Comparison of ENCODE assay signal across 8 cellular contexts in genomic region chr4:113901994-113902787, GRCh38.
DNase-seq lines count a peak whose midpoint lies in the region; ATAC-seq and TF ChIP-seq lines count a peak whose summit lies in the region.

No MANE protein-coding gene starts in this region.

- no peaks in the 10 kb centered on the region for H3K36me3 ChIP-seq in CD4-positive, alpha-beta memory T cell (ENCODE audit: insufficient read depth, low read length)
- no peaks in the 10 kb centered on the region for H3K36me3 ChIP-seq in KOPT-K1 (ENCODE audit: insufficient read depth, low read length)
- no peaks in the 10 kb centered on the region for H3K36me3 ChIP-seq in mesendoderm (ENCODE audit: control insufficient read depth, insufficient read depth, low read length)
- H3K36me3 ChIP-seq in H7 (replicated peaks; ENCODE audit: control insufficient read depth, insufficient read depth, low read length): no peaks in the 10 kb centered on the region
- peaks cover 0 to 12% (median 0%) of the 10 kb centered on the region in 3 donors for H3K36me3 ChIP-seq in tibial nerve

- H2BK15ac ChIP-seq in mesendoderm (replicated peaks; ENCODE audit: low read depth): no peak overlapping the region

- CTCF ChIA-PET in CD4-positive, alpha-beta memory T cell (lab: Charles Lee; ENCODE audit: partially characterized antibody): interaction anchor here (0.8 to 3.8 kb wide), 5 partner anchors 13 to 355 kb away, joined by 3 to 15 read pairs (median 5); no protein-coding TSS in a partner anchor

- peak overlapping the region; percentile 67 to 89 (median 78) for H3K4me3 Mint-ChIP-seq in CD4-positive, alpha-beta memory T cell
- H3K4me3 Mint-ChIP-seq in activated T-cell treated with anti-CD3 and anti-CD28 coated beads, Interleukin-2, amount 50 U/mL, for 72 hours: peak overlapping the region; percentile 88

- H3K9me3 Mint-ChIP-seq in CD4-positive, alpha-beta memory T cell: peaks cover 0 to 2% (median 0%) of the 10 kb centered on the region in 8 donors
- H3K9me3 Mint-ChIP-seq in activated T-cell treated with anti-CD3 and anti-CD28 coated beads, Interleukin-2, amount 50 U/mL, for 72 hours: peaks cover 0 to 2% of the 10 kb centered on the region in 2 donors

- H2BK120ac ChIP-seq in mesendoderm (ENCODE audit: low read depth, low read length): no peak overlapping the region

- WGBS in mesendoderm (ENCODE audit: extremely low coverage, insufficient coverage, low lambda C conversion rate): no CpG with 5 or more reads among the region's 13 CpGs
- WGBS in tibial nerve, 2 donors: 84 to 87% methylated on average over 13 of the region's 13 CpGs

- no peak overlapping the region for H3K4me2 ChIP-seq in mesendoderm (ENCODE audit: low read length)

- H3K4me1 ChIP-seq in CD4-positive, alpha-beta memory T cell (ENCODE audit: insufficient read depth, low read length): peaks cover 94% of the 10 kb centered on the region
- H3K4me1 ChIP-seq in mesendoderm (ENCODE audit: control insufficient read depth, low read depth, low read length) (no peaks in the 10 kb centered on the region), tibial nerve (no peaks in the 10 kb centered on the region)

- peaks cover 49 to 77% (median 66%) of the 10 kb centered on the region in 4 donors for H3K4me1 Mint-ChIP-seq in CD4-positive, alpha-beta memory T cell
- peaks cover 49% of the 10 kb centered on the region for H3K4me1 Mint-ChIP-seq in activated T-cell treated with anti-CD3 and anti-CD28 coated beads, Interleukin-2, amount 50 U/mL, for 72 hours (ENCODE audit: low read depth)

- no peaks in the 10 kb centered on the region for H3K27me3 Mint-ChIP-seq in CD4-positive, alpha-beta memory T cell
- H3K27me3 Mint-ChIP-seq in activated T-cell treated with anti-CD3 and anti-CD28 coated beads, Interleukin-2, amount 50 U/mL, for 72 hours (ENCODE audit: low read depth): no peaks in the 10 kb centered on the region

- no peaks in the 10 kb centered on the region for H3K36me3 Mint-ChIP-seq in CD4-positive, alpha-beta memory T cell
- H3K36me3 Mint-ChIP-seq in activated T-cell treated with anti-CD3 and anti-CD28 coated beads, Interleukin-2, amount 50 U/mL, for 72 hours (ENCODE audit: insufficient read depth in 2 of 2): no peaks in the 10 kb centered on the region

- no peak for TF ChIP-seq POLR2A in tibial nerve (IDR thresholded peaks at IDR 0.05)

- no peak overlapping the region for H4K8ac ChIP-seq in mesendoderm (ENCODE audit: low read depth, low read length)

- no peak overlapping the region for H3K56ac ChIP-seq in mesendoderm (ENCODE audit: low read length)

- no peak overlapping the region for H3K9ac ChIP-seq in mesendoderm (ENCODE audit: low read length)

- no peak for TF ChIP-seq CTCF in tibial nerve (IDR thresholded peaks at IDR 0.05)

- H3K23ac ChIP-seq in mesendoderm (ENCODE audit: low read length): no peak overlapping the region

- intact Hi-C loops in CD4-positive, alpha-beta memory T cell (cut with micrococcal nuclease): loop anchor here (1.0 to 5.0 kb wide), 4 partner anchors 50 to 169 kb away; no protein-coding TSS in a partner anchor

- H3K79me1 ChIP-seq in mesendoderm (ENCODE audit: low read length): no peaks in the 10 kb centered on the region

- H3K18ac ChIP-seq in mesendoderm (ENCODE audit: low read length): no peak overlapping the region

- H3K27ac Mint-ChIP-seq in CD4-positive, alpha-beta memory T cell: peak overlapping the region; percentile 69 to 98 (median 89)
- H3K27ac Mint-ChIP-seq in activated T-cell treated with anti-CD3 and anti-CD28 coated beads, Interleukin-2, amount 50 U/mL, for 72 hours: peak overlapping the region; percentile 90

- POLR2A ChIA-PET in CD4-positive, alpha-beta memory T cell (lab: Charles Lee; ENCODE audit: partially characterized antibody): interaction anchor here (1.0 to 1.4 kb wide), 2 partner anchors 139 to 142 kb away, joined by 3 read pairs; no protein-coding TSS in a partner anchor

- H3K4ac ChIP-seq in mesendoderm (ENCODE audit: low read depth, low read length): no peak overlapping the region

- H2BK5ac ChIP-seq in mesendoderm (ENCODE audit: low read length): no peak overlapping the region

- TF ChIP-seq EP300 in tibial nerve (IDR thresholded peaks at IDR 0.05): no peak

- H3K79me2 ChIP-seq in mesendoderm (ENCODE audit: control insufficient read depth, insufficient read depth, low read length): no peaks in the 10 kb centered on the region

- no peak overlapping the region for H4K5ac ChIP-seq in mesendoderm (ENCODE audit: low read length)

- H3K27ac ChIP-seq in CD4-positive, alpha-beta memory T cell (ENCODE audit: low read depth, low read length): peak overlapping the region; percentile 45
- peak overlapping the region; percentile 68 for H3K27ac ChIP-seq in KOPT-K1 (ENCODE audit: low read depth, low read length, poor library complexity, severe bottlenecking)
- H3K27ac ChIP-seq in mesendoderm (ENCODE audit: low read depth, low read length): no peak overlapping the region
- no peak overlapping the region for H3K27ac ChIP-seq in tibial nerve

- H2AK5ac ChIP-seq in mesendoderm (ENCODE audit: low read length): no peak overlapping the region

- peak overlapping the region; percentile 19 to 33 for H3K4me3 ChIP-seq in CD4-positive, alpha-beta memory T cell (ENCODE audit: low read length in 2 of 2)
- H3K4me3 ChIP-seq in mesendoderm (ENCODE audit: low read length): no peak overlapping the region
- H3K4me3 ChIP-seq in H7 (ENCODE audit: insufficient read depth, low read depth, low read length): no peak overlapping the region
- no peak overlapping the region for H3K4me3 ChIP-seq in tibial nerve

- H3K27me3 ChIP-seq in CD4-positive, alpha-beta memory T cell (ENCODE audit: insufficient read depth, low read length): no peaks in the 10 kb centered on the region
- no peaks in the 10 kb centered on the region for H3K27me3 ChIP-seq in mesendoderm (ENCODE audit: insufficient read depth, low read length, poor library complexity)
- no peaks in the 10 kb centered on the region for H3K27me3 ChIP-seq in H7 (ENCODE audit: control insufficient read depth, insufficient read depth, low read length)
- H3K27me3 ChIP-seq in tibial nerve: no peaks in the 10 kb centered on the region

- H3K9me3 ChIP-seq in CD4-positive, alpha-beta memory T cell (ENCODE audit: control insufficient read depth in 1 of 2, low read length in 2 of 2): no peaks in the 10 kb centered on the region
- H3K9me3 ChIP-seq in KOPT-K1 (ENCODE audit: insufficient read depth, low read length, poor library complexity, severe bottlenecking) (no peaks in the 10 kb centered on the region), tibial nerve (no peaks in the 10 kb centered on the region)

- ATAC-seq in activated T-cell treated with anti-CD3 and anti-CD28 coated beads, Interleukin-2, amount 50 U/mL, for 72 hours (replicated peaks in 1 of 2): peak; percentile 89 to 94

- DNase-seq in CD4-positive, alpha-beta memory T cell: peak; percentile 81 to 87 (median 85)
- DNase-seq in activated T-cell treated with anti-CD3 and anti-CD28 coated beads, Interleukin-2, amount 50 U/mL, for 72 hours: peak; percentile 57 to 58
- peak; percentile 18 for DNase-seq in mesendoderm
- no peak for DNase-seq in SHP77 (lab: John Stamatoyannopoulos, UW)
- DNase-seq in hypothalamus (lab: John Stamatoyannopoulos, UW): no peak
- no peak for DNase-seq in H7
- DNase-seq in tibial nerve (ENCODE audit: low spot score in 2 of 2): no peak

Comparison
In these comparisons a context has a peak if more than half of its experiments do, and no peak if none do; other contexts are left out.
1. DNase-seq: peak in CD4-positive, alpha-beta memory T cell (5 of 5), activated T-cell treated with anti-CD3 and anti-CD28 coated beads, Interleukin-2, amount 50 U/mL, for 72 hours (2 of 2) and mesendoderm (single experiment); none in SHP77 (0 of 2), hypothalamus (0 of 51), H7 (single experiment) and tibial nerve (0 of 2).
2. H3K27ac ChIP-seq: peak in CD4-positive, alpha-beta memory T cell (single experiment) and KOPT-K1 (single experiment); none in mesendoderm (single experiment) and tibial nerve (0 of 4).
3. H3K4me3 ChIP-seq: peak in CD4-positive, alpha-beta memory T cell (2 of 2); none in mesendoderm (single experiment), H7 (single experiment) and tibial nerve (0 of 4).